Comparison of ENCODE assay signal across 22 cellular contexts in genomic region chr6:122407712-122408111, GRCh38.
"Had no signal": no experiment of that assay in that cellular context is flagged by ENCODE, and none has a peak within 500 bp of the region (broad histone marks: within the 10 kb centered on the region; RNA-seq: fewer than 3 reads in every experiment).

No MANE protein-coding gene starts in this region.

- H3K9me3 ChIP-seq: esophagus squamous epithelium, SJCRH30 had no signal

- H3K4me3 ChIP-seq: esophagus squamous epithelium, SJCRH30 had no signal

- H3K27me3 ChIP-seq: brain microvascular endothelial cell, esophagus squamous epithelium, SJCRH30 had no signal

- FAIRE-seq: endothelial cell of umbilical vein, kidney, small intestine had no signal

- H3K9me3 Mint-ChIP-seq: memory B cell, nephron had no signal

- H3K36me3 ChIP-seq: brain microvascular endothelial cell had no signal

- H3K4me3 Mint-ChIP-seq: memory B cell, nephron had no signal

- H3K4me1 ChIP-seq: esophagus squamous epithelium, SJCRH30 had no signal

- H3K27ac Mint-ChIP-seq: memory B cell, nephron had no signal

- H3K27ac ChIP-seq: brain microvascular endothelial cell, esophagus squamous epithelium, SJCRH30, VCaP had no signal

- DNase-seq: activated CD4-positive, alpha-beta T cell treated with anti-CD3 and anti-CD28 coated beads for 1 hour; activated naive CD8-positive, alpha-beta T cell treated with anti-CD3 and anti-CD28 coated beads, Interleukin-2, amount 10 ng/mL, durations not matched to agents 7 days and 5 days; anterior cingulate cortex; brain microvascular endothelial cell; effector CD8-positive, alpha-beta T cell; esophagus squamous epithelium; hippocampal formation; kidney; left ventricle myocardium superior; nucleus accumbens; posterior cingulate gyrus; right cardiac atrium; SJCRH30; small intestine; stimulated activated CD4-positive, alpha-beta T cell treated with anti-CD3 and anti-CD28 coated beads, Interleukin-4, amount 100 ng/mL, for 24 hours; stimulated activated naive CD4-positive, alpha-beta T cell; SW 1271; trophoblast cell had no signal

- ATAC-seq: left ventricle myocardium superior, right cardiac atrium had no signal

- H3K27me3 Mint-ChIP-seq: activated naive CD8-positive, alpha-beta T cell treated with anti-CD3 and anti-CD28 coated beads, Interleukin-2, amount 10 ng/mL, durations not matched to agents 7 days and 5 days; memory B cell had no signal
